1 cellular context compared by ENCODE assay signal in the genomic region with DNA sequence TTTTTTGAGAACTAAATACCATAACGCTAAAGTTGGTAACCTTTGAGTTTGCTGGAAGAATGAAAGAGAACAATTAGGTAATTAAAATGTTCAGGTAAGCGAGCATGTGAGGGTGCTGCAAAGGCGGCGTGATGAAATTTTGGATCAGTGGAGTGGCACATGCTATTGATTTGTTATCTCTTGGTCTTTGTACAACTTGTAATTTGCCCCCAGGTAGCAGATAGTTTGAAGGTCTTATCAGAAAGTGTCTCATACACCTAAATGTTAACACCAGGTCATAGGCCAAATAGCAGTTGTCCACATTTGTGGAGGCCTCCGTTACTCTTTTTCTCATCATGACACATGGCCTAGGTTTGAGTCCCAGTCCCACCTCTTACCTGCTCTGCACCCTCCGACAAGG.
TF ChIP-seq lines count a peak whose summit lies in the region.

No MANE protein-coding gene starts in this region.

TF ChIP-seq in WTC11, 78 proteins besides CTCF, POLR2A, EP300 and RAD21:
- TF ChIP-seq JAZF1 (CRISPR knock-in tag; IDR thresholded peaks at IDR 0.05), result no peak
- TF ChIP-seq KAT7 (CRISPR knock-in tag; IDR thresholded peaks at IDR 0.05; ENCODE audit: borderline replicate concordance), result no peak
- TF ChIP-seq MYBL2 (CRISPR knock-in tag; IDR thresholded peaks at IDR 0.05), result no peak
- TF ChIP-seq, protein P1, sequence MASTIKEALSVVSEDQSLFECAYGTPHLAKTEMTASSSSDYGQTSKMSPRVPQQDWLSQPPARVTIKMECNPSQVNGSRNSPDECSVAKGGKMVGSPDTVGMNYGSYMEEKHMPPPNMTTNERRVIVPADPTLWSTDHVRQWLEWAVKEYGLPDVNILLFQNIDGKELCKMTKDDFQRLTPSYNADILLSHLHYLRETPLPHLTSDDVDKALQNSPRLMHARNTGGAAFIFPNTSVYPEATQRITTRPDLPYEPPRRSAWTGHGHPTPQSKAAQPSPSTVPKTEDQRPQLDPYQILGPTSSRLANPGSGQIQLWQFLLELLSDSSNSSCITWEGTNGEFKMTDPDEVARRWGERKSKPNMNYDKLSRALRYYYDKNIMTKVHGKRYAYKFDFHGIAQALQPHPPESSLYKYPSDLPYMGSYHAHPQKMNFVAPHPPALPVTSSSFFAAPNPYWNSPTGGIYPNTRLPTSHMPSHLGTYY (CRISPR knock-in tag; IDR thresholded peaks at IDR 0.05), result no peak
